8 cellular contexts compared by ENCODE assay signal in genomic region chr7:27235387-27236052, GRCh38. TPM values are rescaled to one million over a fixed set of nuclear protein-coding genes. Genes with fewer than 3 reads are reported as not detected.
A peak's percentile ranks its signal among the peaks of the same experiment; 100 is the strongest.
DNase-seq lines count a peak whose midpoint lies in the region; ATAC-seq and TF ChIP-seq lines count a peak whose summit lies in the region.

No MANE protein-coding gene starts in this region.

- peak; percentile 85 for DNase-seq in DMS53 (lab: John Stamatoyannopoulos, UW)
- peak; percentile 32 for DNase-seq in Jurkat, Clone E6-1 (ENCODE audit: low read depth, low spot score)
- DNase-seq in UCSD-AML1 (lab: John Stamatoyannopoulos, UW; ENCODE audit: unreplicated experiment) = peak; percentile 16
- no peak for DNase-seq in left cardiac atrium
- DNase-seq in sigmoid colon = peak; percentile 74

- no peak for TF ChIP-seq POLR2A in sigmoid colon (IDR thresholded peaks at IDR 0.05)

- intact Hi-C loops in left cardiac atrium (cut with DNase I) = no loop called here
- intact Hi-C loops in sigmoid colon (cut with DNase I) = no loop called here

- no peaks in the 10 kb centered on the region for H3K9me3 ChIP-seq in sigmoid colon

- TF ChIP-seq EP300 in sigmoid colon (IDR thresholded peaks at IDR 0.05) = no peak

- no peak overlapping the region for H3K27ac ChIP-seq in sigmoid colon

- peak; percentile 47 to 69 for ATAC-seq in left cardiac atrium
- no peak for ATAC-seq in HG03342 (IDR thresholded peaks at IDR 0.05; ENCODE audit: unreplicated experiment)
- ATAC-seq in GM18867 (IDR thresholded peaks at IDR 0.05; ENCODE audit: unreplicated experiment) = no peak
- ATAC-seq in HG02973 (IDR thresholded peaks at IDR 0.05; ENCODE audit: unreplicated experiment) = no peak

- peak overlapping the region; percentile 61 for H3K4me3 ChIP-seq in Jurkat, Clone E6-1 (ENCODE audit: low read length)
- peak overlapping the region; percentile 27 to 52 (median 44) for H3K4me3 ChIP-seq in sigmoid colon

- TF ChIP-seq CTCF in sigmoid colon (IDR thresholded peaks at IDR 0.05) = peak in 3 of 4 experiments; percentile 14 to 21 (median 15)

- 1 to 2% methylated on average over 54 of the region's 54 CpGs for WGBS in sigmoid colon, 2 donors

- H3K36me3 ChIP-seq in sigmoid colon = no peaks in the 10 kb centered on the region

- H3K4me1 ChIP-seq in sigmoid colon = peaks cover 0 to 30% (median 23%) of the 10 kb centered on the region in 4 donors

- H3K27me3 ChIP-seq in sigmoid colon = peaks cover 23 to 71% (median 52%) of the 10 kb centered on the region in 3 donors

RNA-seq across cellular contexts. Expression of gene EVX1, which starts 7.1 kb away (rescaled TPM):
- not detected for polyA plus RNA-seq in Jurkat, Clone E6-1 (2012; ENCODE audit: insufficient read depth, insufficient read length)
- total RNA-seq in left cardiac atrium (not detected), sigmoid colon (not detected)
- 1 to 10 TPM in 2 of 3 donors, under 1 TPM in 1; 0.32 to 1.4 (median 1.2) TPM for polyA plus RNA-seq in sigmoid colon

RNA-seq across cellular contexts. Expression of gene HOXA13, which starts 35.6 kb away (rescaled TPM):
- polyA plus RNA-seq in Jurkat, Clone E6-1 (2012; ENCODE audit: insufficient read depth, insufficient read length) = 2.4 TPM
- total RNA-seq in left cardiac atrium (not detected), sigmoid colon (10 to 100 TPM in 3 of 4 donors, 1 to 10 TPM in 1; 9.4 to 35.3 (median 21.8) TPM)
- polyA plus RNA-seq in sigmoid colon = 10 to 100 TPM; 10.7 to 21.6 (median 17.1) TPM

RNA-seq across cellular contexts. Expression of gene HOXA11, which starts 50.5 kb away (rescaled TPM):
- 4.0 TPM for polyA plus RNA-seq in Jurkat, Clone E6-1 (2012; ENCODE audit: insufficient read depth, insufficient read length)
- not detected for total RNA-seq in left cardiac atrium
- 10 to 100 TPM; 18.7 to 25.0 (median 22.1) TPM for total RNA-seq in sigmoid colon
- polyA plus RNA-seq in sigmoid colon = 1 to 10 TPM; 3.0 to 6.0 (median 4.8) TPM

Comparison
In these comparisons a context has a peak if more than half of its experiments do, and no peak if none do; other contexts are left out.
1. ATAC-seq: peak in left cardiac atrium (2 of 2); none in HG03342 (single experiment), GM18867 (single experiment) and HG02973 (single experiment).
2. RNA of gene HOXA13, which starts 35.6 kb away (total RNA-seq): 9.4 to 35.3 TPM in sigmoid colon; not detected in left cardiac atrium; every median in the first group is over 10 times any median in the second.
3. RNA of gene HOXA11, which starts 50.5 kb away (total RNA-seq): 18.7 to 25.0 TPM in sigmoid colon; not detected in left cardiac atrium; every median in the first group is over 10 times any median in the second.